18 cellular contexts compared by ENCODE assay signal in genomic region chr13:57128909-57129308, GRCh38. TPM values are rescaled to one million over a fixed set of nuclear protein-coding genes. Genes with fewer than 3 reads are reported as not detected.
DNase-seq lines count a peak whose midpoint lies in the region; ATAC-seq and TF ChIP-seq lines count a peak whose summit lies in the region.
"Had no signal": no experiment of that assay in that cellular context is flagged by ENCODE, and none has a peak within 500 bp of the region (broad histone marks: within the 10 kb centered on the region; RNA-seq: fewer than 3 reads in every experiment).

No MANE protein-coding gene starts in this region.

- H2AK5ac ChIP-seq in mesendoderm (ENCODE audit: low read length): no peak overlapping the region

- no peak overlapping the region for H2BK15ac ChIP-seq in mesendoderm (replicated peaks; ENCODE audit: low read depth)

- WGBS in mesendoderm (ENCODE audit: extremely low coverage, insufficient coverage, low lambda C conversion rate): no CpG with 5 or more reads among the region's 6 CpGs

- H3K4me1 Mint-ChIP-seq in naive thymus-derived CD4-positive, alpha-beta T cell: no peaks in the 10 kb centered on the region
- H3K4me1 Mint-ChIP-seq: CD14-positive monocyte had no signal

- H2BK120ac ChIP-seq in mesendoderm (ENCODE audit: low read depth, low read length): no peak overlapping the region

- H3K4me3 ChIP-seq in HAP-1 (no peak overlapping the region), mesendoderm (ENCODE audit: low read length) (no peak overlapping the region), gastrocnemius medialis (no peak overlapping the region)
- H3K4me3 ChIP-seq in naive thymus-derived CD4-positive, alpha-beta T cell (ENCODE audit: low read length): no peak overlapping the region
- H3K4me3 ChIP-seq: GM23248 had no signal

- H4K5ac ChIP-seq in mesendoderm (ENCODE audit: low read length): no peak overlapping the region

- no peak overlapping the region for H3K23ac ChIP-seq in mesendoderm (ENCODE audit: low read length)

- no peaks in the 10 kb centered on the region for H3K27me3 ChIP-seq in HAP-1 (ENCODE audit: low read depth)
- H3K27me3 ChIP-seq in mesendoderm (ENCODE audit: insufficient read depth, low read length, poor library complexity): no peaks in the 10 kb centered on the region
- no peaks in the 10 kb centered on the region for H3K27me3 ChIP-seq in naive thymus-derived CD4-positive, alpha-beta T cell (ENCODE audit: control insufficient read depth in 2 of 2, insufficient read depth in 2 of 2, low read length in 2 of 2)
- H3K27me3 ChIP-seq in gastrocnemius medialis: no peaks in the 10 kb centered on the region

- no peak overlapping the region for H3K4ac ChIP-seq in mesendoderm (ENCODE audit: low read depth, low read length)

- no peaks in the 10 kb centered on the region for H3K27me3 Mint-ChIP-seq in naive thymus-derived CD4-positive, alpha-beta T cell

- H3K36me3 Mint-ChIP-seq in naive thymus-derived CD4-positive, alpha-beta T cell: no peaks in the 10 kb centered on the region
- H3K36me3 Mint-ChIP-seq: CD14-positive monocyte had no signal

- H3K9me3 ChIP-seq in HAP-1 (no peaks in the 10 kb centered on the region), gastrocnemius medialis (no peaks in the 10 kb centered on the region)
- H3K9me3 ChIP-seq in naive thymus-derived CD4-positive, alpha-beta T cell (ENCODE audit: control insufficient read depth in 2 of 3, low read length in 3 of 3): no peaks in the 10 kb centered on the region

- POLR2A ChIA-PET in naive thymus-derived CD4-positive, alpha-beta T cell (lab: Charles Lee): no interaction called here

- H4K8ac ChIP-seq in mesendoderm (ENCODE audit: low read depth, low read length): no peak overlapping the region

- no peak overlapping the region for H3K18ac ChIP-seq in mesendoderm (ENCODE audit: low read length)

- no peak overlapping the region for H3K56ac ChIP-seq in mesendoderm (ENCODE audit: low read length)

- H3K27ac ChIP-seq in mesendoderm (ENCODE audit: low read depth, low read length) (no peak overlapping the region), gastrocnemius medialis (no peak overlapping the region)
- H3K27ac ChIP-seq in naive thymus-derived CD4-positive, alpha-beta T cell (ENCODE audit: low read depth, low read length): no peak overlapping the region
- H3K27ac ChIP-seq: 22Rv1, GM23248, RWPE1 had no signal

- no peak overlapping the region for H2BK5ac ChIP-seq in mesendoderm (ENCODE audit: low read length)

- CTCF ChIA-PET in naive thymus-derived CD4-positive, alpha-beta T cell (lab: Charles Lee): no interaction called here

- no peaks in the 10 kb centered on the region for H3K4me1 ChIP-seq in HAP-1
- no peaks in the 10 kb centered on the region for H3K4me1 ChIP-seq in mesendoderm (ENCODE audit: control insufficient read depth, low read depth, low read length)
- no peaks in the 10 kb centered on the region for H3K4me1 ChIP-seq in naive thymus-derived CD4-positive, alpha-beta T cell (ENCODE audit: control insufficient read depth in 2 of 2, insufficient read depth in 2 of 2, low read length in 2 of 2)
- H3K4me1 ChIP-seq in gastrocnemius medialis: peaks cover 0 to 7% of the 10 kb centered on the region in 2 donors

- no peak for TF ChIP-seq CTCF in gastrocnemius medialis (IDR thresholded peaks at IDR 0.05 in 4 of 5, conservative IDR thresholded peaks at IDR 0.05 in 1 of 5)

- H3K4me2 ChIP-seq in mesendoderm (ENCODE audit: low read length): no peak overlapping the region

- H3K36me3 ChIP-seq in HAP-1 (replicated peaks) (no peaks in the 10 kb centered on the region), mesendoderm (ENCODE audit: control insufficient read depth, insufficient read depth, low read length) (no peaks in the 10 kb centered on the region), gastrocnemius medialis (no peaks in the 10 kb centered on the region)
- no peaks in the 10 kb centered on the region for H3K36me3 ChIP-seq in naive thymus-derived CD4-positive, alpha-beta T cell (ENCODE audit: control insufficient read depth in 2 of 3, insufficient read depth in 3 of 3, low read length in 3 of 3)

- no peak overlapping the region for H3K27ac Mint-ChIP-seq in naive thymus-derived CD4-positive, alpha-beta T cell
- H3K27ac Mint-ChIP-seq: CD14-positive monocyte had no signal

- DNase-seq in DMS53 (lab: John Stamatoyannopoulos, UW) (peak; percentile 14), DMS53 treated with DMSO at 0.1 percent for 48 hours (lab: John Stamatoyannopoulos, UW; ENCODE audit: unreplicated experiment) (no peak), HAP-1 (ENCODE audit: low spot score in 2 of 2) (peak; percentile 12), SK-MEL-5 (ENCODE audit: low read depth, low spot score) (peak; percentile 79), mesendoderm (peak; percentile 41), gastrocnemius medialis (no peak), germinal center (ENCODE audit: low spot score) (no peak)
- no peak for DNase-seq in naive thymus-derived CD4-positive, alpha-beta T cell
- DNase-seq: DND-41, GF-D8, GM23248, Karpas-422, NCI-H1417, NCI-H2029, NCI-H510A had no signal

- H3K9ac ChIP-seq in mesendoderm (ENCODE audit: low read length): no peak overlapping the region
- H3K9ac ChIP-seq: GM23248 had no signal

- in situ Hi-C loops in HAP-1 (cut with MboI; ENCODE audit: low sequenced_read_pairs): no loop called here
- in situ Hi-C loops in SK-MEL-5 (cut with HindIII; ENCODE audit: low pct_unique_long_range_greater_than_20kb, low sequenced_read_pairs): no loop called here
- in situ Hi-C loops in gastrocnemius medialis (cut with MboI; ENCODE audit: low sequenced_read_pairs in 4 of 4): no loop called here

- no peaks in the 10 kb centered on the region for H3K79me1 ChIP-seq in mesendoderm (ENCODE audit: low read length)

- no peak for TF ChIP-seq POLR2A in gastrocnemius medialis (IDR thresholded peaks at IDR 0.05)

- H3K9me3 Mint-ChIP-seq in naive thymus-derived CD4-positive, alpha-beta T cell: peaks cover 0 to 15% (median 3%) of the 10 kb centered on the region in 11 donors

- no peaks in the 10 kb centered on the region for H3K79me2 ChIP-seq in mesendoderm (ENCODE audit: control insufficient read depth, insufficient read depth, low read length)

- no peak overlapping the region for H3K4me3 Mint-ChIP-seq in naive thymus-derived CD4-positive, alpha-beta T cell
- H3K4me3 Mint-ChIP-seq: CD14-positive monocyte had no signal

- no peak for ATAC-seq in naive thymus-derived CD4-positive, alpha-beta T cell
- ATAC-seq in gastrocnemius medialis: no peak

- intact Hi-C loops in naive thymus-derived CD4-positive, alpha-beta T cell (cut with micrococcal nuclease): no loop called here
- intact Hi-C loops in gastrocnemius medialis (cut with DNase I; ENCODE audit: low total_unique reads): no loop called here

RNA-seq across cellular contexts. Expression of gene PRR20A, which starts 11.8 kb away (rescaled TPM):
- not detected in 2 replicates for total RNA-seq in SK-MEL-5 (2014; rRNA removed; shearing (Covaris generic))
- not detected in 2 replicates for polyA plus RNA-seq in SK-MEL-5 (2015; cell fraction: cytosol; rRNA removed)
- polyA plus RNA-seq in SK-MEL-5 (2015; cell fraction: nucleus; rRNA removed): not detected in 2 replicates
- not detected for polyA plus RNA-seq in mesendoderm (2013, experiment 1 of 2)
- polyA plus RNA-seq in mesendoderm (2013, experiment 2 of 2): not detected
- total RNA-seq in naive thymus-derived CD4-positive, alpha-beta T cell: not detected
- not detected for polyA plus RNA-seq in naive thymus-derived CD4-positive, alpha-beta T cell
- total RNA-seq in gastrocnemius medialis: not detected
- total RNA-seq: GM23248 had no signal
- polyA plus RNA-seq: CD14-positive monocyte, GM23248 had no signal

RNA-seq across cellular contexts. Expression of gene PRR20B, which starts 18.4 kb away (rescaled TPM):
- total RNA-seq in SK-MEL-5 (2014; rRNA removed; shearing (Covaris generic)): not detected in 2 replicates
- not detected in 2 replicates for polyA plus RNA-seq in SK-MEL-5 (2015; cell fraction: cytosol; rRNA removed)
- polyA plus RNA-seq in SK-MEL-5 (2015; cell fraction: nucleus; rRNA removed): not detected in 2 replicates
- not detected for polyA plus RNA-seq in mesendoderm (2013, experiment 1 of 2)
- not detected for polyA plus RNA-seq in mesendoderm (2013, experiment 2 of 2)
- total RNA-seq in naive thymus-derived CD4-positive, alpha-beta T cell: not detected
- polyA plus RNA-seq in naive thymus-derived CD4-positive, alpha-beta T cell: not detected
- total RNA-seq in gastrocnemius medialis: not detected
- total RNA-seq: GM23248 had no signal
- polyA plus RNA-seq: CD14-positive monocyte, GM23248 had no signal

RNA-seq across cellular contexts. Expression of gene PRR20C, which starts 25.0 kb away (rescaled TPM):
- total RNA-seq in SK-MEL-5 (2014; rRNA removed; shearing (Covaris generic)): not detected in 2 replicates
- not detected in 2 replicates for polyA plus RNA-seq in SK-MEL-5 (2015; cell fraction: cytosol; rRNA removed)
- not detected in 2 replicates for polyA plus RNA-seq in SK-MEL-5 (2015; cell fraction: nucleus; rRNA removed)
- polyA plus RNA-seq in mesendoderm (2013, experiment 1 of 2): not detected
- not detected for polyA plus RNA-seq in mesendoderm (2013, experiment 2 of 2)
- total RNA-seq in naive thymus-derived CD4-positive, alpha-beta T cell: not detected
- not detected for polyA plus RNA-seq in naive thymus-derived CD4-positive, alpha-beta T cell
- not detected for total RNA-seq in gastrocnemius medialis
- total RNA-seq: GM23248 had no signal
- polyA plus RNA-seq: CD14-positive monocyte, GM23248 had no signal

RNA-seq across cellular contexts. Expression of gene PRR20D, which starts 31.5 kb away (rescaled TPM):
- not detected in 2 replicates for total RNA-seq in SK-MEL-5 (2014; rRNA removed; shearing (Covaris generic))
- polyA plus RNA-seq in SK-MEL-5 (2015; cell fraction: cytosol; rRNA removed): not detected in 2 replicates
- not detected in 2 replicates for polyA plus RNA-seq in SK-MEL-5 (2015; cell fraction: nucleus; rRNA removed)
- polyA plus RNA-seq in mesendoderm (2013, experiment 1 of 2): not detected
- polyA plus RNA-seq in mesendoderm (2013, experiment 2 of 2): not detected
- total RNA-seq in naive thymus-derived CD4-positive, alpha-beta T cell: not detected
- polyA plus RNA-seq in naive thymus-derived CD4-positive, alpha-beta T cell: not detected
- not detected for total RNA-seq in gastrocnemius medialis
- total RNA-seq: GM23248 had no signal
- polyA plus RNA-seq: CD14-positive monocyte, GM23248 had no signal

RNA-seq across cellular contexts. Expression of gene PRR20E, which starts 38.1 kb away (rescaled TPM):
- total RNA-seq in SK-MEL-5 (2014; rRNA removed; shearing (Covaris generic)): not detected in 2 replicates
- polyA plus RNA-seq in SK-MEL-5 (2015; cell fraction: cytosol; rRNA removed): not detected in 2 replicates
- polyA plus RNA-seq in SK-MEL-5 (2015; cell fraction: nucleus; rRNA removed): not detected in 2 replicates
- polyA plus RNA-seq in mesendoderm (2013, experiment 1 of 2): not detected
- polyA plus RNA-seq in mesendoderm (2013, experiment 2 of 2): not detected
- not detected for total RNA-seq in naive thymus-derived CD4-positive, alpha-beta T cell
- not detected for polyA plus RNA-seq in naive thymus-derived CD4-positive, alpha-beta T cell
- not detected for total RNA-seq in gastrocnemius medialis
- total RNA-seq: GM23248 had no signal
- polyA plus RNA-seq: CD14-positive monocyte, GM23248 had no signal

Comparison
In these comparisons a context has a peak if more than half of its experiments do, and no peak if none do; other contexts are left out.
1. DNase-seq: peak in DMS53 (single experiment), HAP-1 (2 of 2), SK-MEL-5 (single experiment) and mesendoderm (single experiment); none in DMS53 treated with DMSO at 0.1 percent for 48 hours (single experiment), naive thymus-derived CD4-positive, alpha-beta T cell (0 of 9), gastrocnemius medialis (0 of 2) and germinal center (single experiment).